Comparison of ENCODE assay signal across 10 cellular contexts in the genomic region with DNA sequence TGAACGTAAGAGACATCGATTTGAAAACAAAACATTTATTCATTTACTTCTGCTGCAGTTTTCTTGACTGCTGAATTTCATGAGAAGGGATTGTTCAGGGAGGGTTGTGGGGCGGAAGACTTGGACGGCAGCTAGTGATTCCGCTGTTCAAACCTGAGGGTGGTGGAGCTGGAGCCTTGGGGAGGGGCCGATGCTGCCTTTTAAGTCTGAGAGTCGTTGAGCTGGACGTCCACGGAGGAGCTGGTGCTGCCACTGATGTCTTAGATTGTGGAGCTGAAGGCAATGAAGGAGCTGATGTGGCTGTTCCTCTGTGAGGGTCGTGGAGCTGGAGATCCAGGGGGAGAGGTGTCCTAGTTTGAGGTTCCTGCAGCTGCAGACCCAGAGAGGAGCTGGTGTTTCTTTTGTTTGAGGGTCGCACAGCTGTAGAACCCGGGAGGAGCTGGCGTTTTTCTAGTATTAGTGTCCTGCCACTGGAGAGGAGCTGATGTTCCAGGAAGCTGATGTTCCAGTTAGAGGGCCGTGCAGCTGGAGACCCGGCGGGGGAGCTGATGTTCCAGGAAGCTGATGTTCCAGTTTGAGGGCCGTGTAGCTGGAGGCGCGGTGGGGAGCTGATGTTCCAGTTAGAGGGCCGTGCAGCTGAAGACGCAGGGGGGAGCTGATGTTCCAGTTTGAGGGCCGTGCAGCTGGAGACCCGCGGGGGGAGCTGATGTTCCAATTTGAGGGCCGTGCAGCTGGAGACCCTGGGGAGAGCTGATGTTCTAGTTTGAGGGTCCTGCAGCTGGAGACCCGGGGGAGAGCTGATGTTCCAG.
DNase-seq lines count a peak whose midpoint lies in the region; ATAC-seq and TF ChIP-seq lines count a peak whose summit lies in the region.
"Had no signal": no experiment of that assay in that cellular context is flagged by ENCODE, and none has a peak within 500 bp of the region (broad histone marks: within the 10 kb centered on the region; RNA-seq: fewer than 3 reads in every experiment).

No MANE protein-coding gene starts in this region.

- H3K9me3 ChIP-seq in DOHH2 (ENCODE audit: control insufficient read depth, insufficient read depth, low read length), result no peaks in the 10 kb centered on the region
- peaks cover 0 to 1% of the 10 kb centered on the region in 2 donors for H3K9me3 ChIP-seq in neuronal stem cell (replicated peaks in 1 of 2; ENCODE audit: control insufficient read depth in 2 of 2, insufficient read depth in 1 of 2, low read depth in 1 of 2, low read length in 2 of 2)

- TF ChIP-seq CTCF in DOHH2 (IDR thresholded peaks at IDR 0.05; ENCODE audit: low read depth, low read length, poor library complexity, severe bottlenecking) (peak; percentile 37), dorsolateral prefrontal cortex (IDR thresholded peaks at IDR 0.05 in 54 of 56, conservative IDR thresholded peaks at IDR 0.05 in 2 of 56; ENCODE audit: low read depth in 1 of 56, partially characterized antibody in 56 of 56) (peak in 11 of 56 donors; percentile 9 to 30 (median 18))

- H3K18ac ChIP-seq in neuronal stem cell (ENCODE audit: low read length), result peak overlapping the region; percentile 28

- H3K79me2 ChIP-seq in DOHH2 (ENCODE audit: control insufficient read depth, low read length), result no peaks in the 10 kb centered on the region

- H3K4ac ChIP-seq in neuronal stem cell (ENCODE audit: low read length), result no peak overlapping the region

- H3F3A ChIP-seq in DOHH2 (ENCODE audit: control insufficient read depth, insufficient read depth), result no peaks in the 10 kb centered on the region

- H3K23ac ChIP-seq in neuronal stem cell (ENCODE audit: low read depth, low read length, poor library complexity), result no peak overlapping the region

- peak; percentile 10 for DNase-seq in NCI-H1092 (lab: John Stamatoyannopoulos, UW)
- peak in 9 of 10 donors; percentile 32 to 71 (median 61) for DNase-seq in dorsolateral prefrontal cortex
- DNase-seq in neuronal stem cell (ENCODE audit: low spot score), result no peak
- no peak for DNase-seq in HEK293T (ENCODE audit: extremely low spot score)
- DNase-seq in NCI-H1694 (lab: John Stamatoyannopoulos, UW), result no peak
- DNase-seq in activated T-cell treated with anti-CD3 and anti-CD28 coated beads, Interleukin-2, amount 50 U/mL, for 48 hours, result no peak
- DNase-seq: activated CD4-positive, alpha-beta T cell treated with anti-CD3 and anti-CD28 coated beads for 1 hour; stimulated activated CD4-positive, alpha-beta T cell treated with anti-CD3 and anti-CD28 coated beads, Interleukin-4, amount 100 ng/mL, for 24 hours had no signal

- H2BK15ac ChIP-seq in neuronal stem cell (ENCODE audit: low read length), result no peak overlapping the region

- H4K20me1 ChIP-seq in DOHH2 (ENCODE audit: control insufficient read depth, insufficient read depth, low read depth, low read length), result no peaks in the 10 kb centered on the region

- H3K14ac ChIP-seq in neuronal stem cell (ENCODE audit: low read length), result no peak overlapping the region

- H3K27me3 ChIP-seq in DOHH2 (ENCODE audit: control insufficient read depth, low read length) (no peaks in the 10 kb centered on the region), dorsolateral prefrontal cortex (peaks cover 0 to 4% (median 0%) of the 10 kb centered on the region in 45 donors), neuronal stem cell (ENCODE audit: control insufficient read depth in 3 of 3, insufficient read depth in 3 of 3, low read depth in 1 of 3, low read length in 3 of 3) (no peaks in the 10 kb centered on the region)

- H2AFZ ChIP-seq in neuronal stem cell (ENCODE audit: low read length), result no peak overlapping the region

- no peak overlapping the region for H2AK5ac ChIP-seq in neuronal stem cell (ENCODE audit: low read depth, low read length)

- no peak overlapping the region for H2BK120ac ChIP-seq in neuronal stem cell (ENCODE audit: low read depth, low read length)

- H4K8ac ChIP-seq in neuronal stem cell (ENCODE audit: low read depth, low read length), result no peak overlapping the region

- H3K36me3 ChIP-seq in DOHH2 (ENCODE audit: control insufficient read depth, low read length), result no peaks in the 10 kb centered on the region
- H3K36me3 ChIP-seq in neuronal stem cell (replicated peaks in 1 of 2; ENCODE audit: control insufficient read depth in 2 of 2, insufficient read depth in 2 of 2, low read length in 2 of 2), result no peaks in the 10 kb centered on the region

- POLR2A ChIA-PET in HEK293T (lab: Yijun Ruan, JAX), result no interaction called here

- no peak overlapping the region for H2BK12ac ChIP-seq in neuronal stem cell (ENCODE audit: low read length)

- no peak overlapping the region for H3K4me2 ChIP-seq in DOHH2 (ENCODE audit: low read length)
- H3K4me2 ChIP-seq in neuronal stem cell (ENCODE audit: insufficient read depth, low read length, poor library complexity, severe bottlenecking), result no peak overlapping the region

- ATAC-seq in GM19467 (IDR thresholded peaks at IDR 0.05; ENCODE audit: unreplicated experiment), result no peak

- no peak overlapping the region for H3K9ac ChIP-seq in neuronal stem cell (ENCODE audit: low read depth, low read length, poor library complexity)

- H3K79me1 ChIP-seq in neuronal stem cell (ENCODE audit: low read depth, low read length), result no peaks in the 10 kb centered on the region

- CTCF ChIA-PET in HEK293T (lab: Yijun Ruan, JAX), result interaction anchor here (0.9 to 1.3 kb wide), 2 partner anchors 21 to 68 kb away, joined by 3 read pairs; no protein-coding TSS in a partner anchor

- H3K27ac ChIP-seq in DOHH2 (ENCODE audit: low read depth, low read length), result no peak overlapping the region
- peak overlapping the region in 15 of 59 donors; percentile 4 to 69 (median 38) for H3K27ac ChIP-seq in dorsolateral prefrontal cortex
- no peak overlapping the region for H3K27ac ChIP-seq in neuronal stem cell (replicated peaks; ENCODE audit: low read length)

- intact Hi-C loops in dorsolateral prefrontal cortex (cut with DNase I), result no loop called here

- H3K4me3 ChIP-seq in DOHH2 (ENCODE audit: low read length) (no peak overlapping the region), dorsolateral prefrontal cortex (no peak overlapping the region), neuronal stem cell (ENCODE audit: low read length in 2 of 2) (no peak overlapping the region)

- H4K91ac ChIP-seq in neuronal stem cell (ENCODE audit: low read depth, low read length, poor library complexity), result no peak overlapping the region

- peaks cover 5% of the 10 kb centered on the region; the same call in 1 of the 2 replicates for H3K4me1 ChIP-seq in DOHH2 (ENCODE audit: control insufficient read depth, low read length)
- H3K4me1 ChIP-seq in neuronal stem cell (ENCODE audit: control insufficient read depth in 2 of 2, insufficient read depth in 1 of 2, low read depth in 1 of 2, low read length in 2 of 2), result no peaks in the 10 kb centered on the region

- no CpG with 5 or more reads among the region's 26 CpGs for WGBS in neuronal stem cell (ENCODE audit: extremely low coverage in 2 of 2, insufficient read length in 2 of 2, insufficient replicate concordance in 1 of 2), 2 donors

- H2BK5ac ChIP-seq in neuronal stem cell (ENCODE audit: low read length), result no peak overlapping the region

- no peaks in the 10 kb centered on the region for H3K9me2 ChIP-seq in DOHH2 (replicated peaks; ENCODE audit: control insufficient read depth, low read length)

TF ChIP-seq in HEK293T, 16 proteins besides CTCF, POLR2A, EP300 and RAD21:
- TF ChIP-seq L3MBTL2 (conservative IDR thresholded peaks at IDR 0.05), result no peak
- TF ChIP-seq ARNT (IDR thresholded peaks at IDR 0.05), result no peak
- no peak for TF ChIP-seq LEF1 (IDR thresholded peaks at IDR 0.05; ENCODE audit: borderline replicate concordance)
- no peak for TF ChIP-seq NFRKB (IDR thresholded peaks at IDR 0.05)
- TF ChIP-seq, protein P1, sequence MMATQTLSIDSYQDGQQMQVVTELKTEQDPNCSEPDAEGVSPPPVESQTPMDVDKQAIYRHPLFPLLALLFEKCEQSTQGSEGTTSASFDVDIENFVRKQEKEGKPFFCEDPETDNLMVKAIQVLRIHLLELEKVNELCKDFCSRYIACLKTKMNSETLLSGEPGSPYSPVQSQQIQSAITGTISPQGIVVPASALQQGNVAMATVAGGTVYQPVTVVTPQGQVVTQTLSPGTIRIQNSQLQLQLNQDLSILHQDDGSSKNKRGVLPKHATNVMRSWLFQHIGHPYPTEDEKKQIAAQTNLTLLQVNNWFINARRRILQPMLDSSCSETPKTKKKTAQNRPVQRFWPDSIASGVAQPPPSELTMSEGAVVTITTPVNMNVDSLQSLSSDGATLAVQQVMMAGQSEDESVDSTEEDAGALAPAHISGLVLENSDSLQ (IDR thresholded peaks at IDR 0.05), result no peak
- TF ChIP-seq FOXK2 (IDR thresholded peaks at IDR 0.05), result no peak
- TF ChIP-seq FOXA1 (IDR thresholded peaks at IDR 0.05), result no peak
- no peak for TF ChIP-seq HDGF (IDR thresholded peaks at IDR 0.05; ENCODE audit: borderline replicate concordance)
- TF ChIP-seq ELF4 (IDR thresholded peaks at IDR 0.05), result no peak
- no peak for TF ChIP-seq CTBP1 (IDR thresholded peaks at IDR 0.05; ENCODE audit: borderline replicate concordance)
- no peak for TF ChIP-seq TARDBP (IDR thresholded peaks at IDR 0.05)
- TF ChIP-seq ZNF384 (IDR thresholded peaks at IDR 0.05), result no peak
- TF ChIP-seq SUZ12 (IDR thresholded peaks at IDR 0.05), result no peak
- no peak for TF ChIP-seq FOXM1 (IDR thresholded peaks at IDR 0.05; ENCODE audit: borderline replicate concordance)
- TF ChIP-seq BHLHE40 (IDR thresholded peaks at IDR 0.05; ENCODE audit: borderline replicate concordance), result no peak
- no peak for TF ChIP-seq SP1 (IDR thresholded peaks at IDR 0.05)

Comparison
In these comparisons a context has a peak if more than half of its experiments do, and no peak if none do; other contexts are left out.
1. DNase-seq: peak in NCI-H1092 (single experiment) and dorsolateral prefrontal cortex (9 of 10); none in neuronal stem cell (single experiment), HEK293T (single experiment), NCI-H1694 (single experiment) and activated T-cell treated with anti-CD3 and anti-CD28 coated beads, Interleukin-2, amount 50 U/mL, for 48 hours (0 of 2).